23 cellular contexts compared by ENCODE assay signal in genomic region chr2:171419333-171419732, GRCh38.
"Had no signal": no experiment of that assay in that cellular context is flagged by ENCODE, and none has a peak within 500 bp of the region (broad histone marks: within the 10 kb centered on the region; RNA-seq: fewer than 3 reads in every experiment).

No MANE protein-coding gene starts in this region.

- H3K4me3 Mint-ChIP-seq: activated CD4-positive, alpha-beta memory T cell treated with anti-CD3 and anti-CD28 coated beads for 36 hours; activated naive CD4-positive, alpha-beta T cell treated with anti-CD3 and anti-CD28 coated beads, Interleukin-2, amount 10 ng/mL, durations not matched to agents 7 days and 5 days; activated T-cell treated with anti-CD3 and anti-CD28 coated beads, Interleukin-2, amount 50 U/mL, for 4 hours; naive thymus-derived CD8-positive, alpha-beta T cell; neural crest cell had no signal

- H3K27me3 ChIP-seq: colonic mucosa, esophagus squamous epithelium, heart right ventricle, tibial nerve had no signal

- H3K27me3 Mint-ChIP-seq: activated CD4-positive, alpha-beta memory T cell treated with anti-CD3 and anti-CD28 coated beads for 36 hours; activated naive CD4-positive, alpha-beta T cell treated with anti-CD3 and anti-CD28 coated beads, Interleukin-2, amount 10 ng/mL, durations not matched to agents 7 days and 5 days; naive thymus-derived CD8-positive, alpha-beta T cell had no signal

- H3K36me3 ChIP-seq: colonic mucosa, heart right ventricle had no signal

- H3K27ac ChIP-seq: colonic mucosa, epithelial cell of prostate, esophagus squamous epithelium, heart right ventricle, tibial nerve had no signal

- ATAC-seq: activated T-cell treated with anti-CD3 and anti-CD28 coated beads, Interleukin-2, amount 50 U/mL, for 4 hours; heart right ventricle; naive thymus-derived CD8-positive, alpha-beta T cell; right cardiac atrium had no signal

- H3K4me1 ChIP-seq: colonic mucosa had no signal

- H3K4me3 ChIP-seq: colonic mucosa, esophagus squamous epithelium, heart right ventricle, tibial nerve had no signal

- H3K27ac Mint-ChIP-seq: activated CD4-positive, alpha-beta memory T cell treated with anti-CD3 and anti-CD28 coated beads for 36 hours; activated naive CD4-positive, alpha-beta T cell treated with anti-CD3 and anti-CD28 coated beads, Interleukin-2, amount 10 ng/mL, durations not matched to agents 7 days and 5 days had no signal

- DNase-seq: activated CD4-positive, alpha-beta memory T cell treated with anti-CD3 and anti-CD28 coated beads for 36 hours; activated CD4-positive, alpha-beta T cell treated with anti-CD3 and anti-CD28 coated beads for 4 hours; activated CD4-positive, CD25-positive, alpha-beta regulatory T cell; activated CD8-positive, alpha-beta memory T cell treated with anti-CD3 and anti-CD28 coated beads, Interleukin-2, amount 50 U/mL, for 4 hours; activated effector memory CD4-positive, alpha-beta T cell treated with Interleukin-2 at 50 U/mL for 16 hours; activated naive CD4-positive, alpha-beta T cell treated with anti-CD3 and anti-CD28 coated beads, Interleukin-2, amount 10 ng/mL, durations not matched to agents 7 days and 5 days; activated T-cell treated with anti-CD3 and anti-CD28 coated beads, Interleukin-2, amount 50 U/mL, for 4 hours; anterior cingulate cortex; colonic mucosa; effector CD8-positive, alpha-beta T cell; esophagus squamous epithelium; foreskin melanocyte; heart right ventricle; naive thymus-derived CD8-positive, alpha-beta T cell; nucleus accumbens; posterior cingulate gyrus; right cardiac atrium; stimulated activated CD4-positive, alpha-beta T cell treated with anti-CD3 and anti-CD28 coated beads, Interleukin-2, amount 100 ng/mL, for 48 hours; stimulated activated naive CD4-positive, alpha-beta T cell treated with Interleukin-2 at 50 U/mL for 16 hours; T-helper 1 cell had no signal
